Comparison of ENCODE assay signal across 9 cellular contexts in genomic region chr11:43941257-43941879, GRCh38. TPM values are rescaled to one million over a fixed set of nuclear protein-coding genes. Genes with fewer than 3 reads are reported as not detected.
DNase-seq lines count a peak whose midpoint lies in the region; ATAC-seq and TF ChIP-seq lines count a peak whose summit lies in the region.
"Had no signal": no experiment of that assay in that cellular context is flagged by ENCODE, and none has a peak within 500 bp of the region (broad histone marks: within the 10 kb centered on the region; RNA-seq: fewer than 3 reads in every experiment).

No MANE protein-coding gene starts in this region.

- H2BK120ac ChIP-seq in neuronal stem cell (ENCODE audit: low read depth, low read length): no peak overlapping the region

- no peaks in the 10 kb centered on the region for H3K9me3 ChIP-seq in Caco-2
- H3K9me3 ChIP-seq in Loucy (ENCODE audit: insufficient read depth, low read depth, low read length): no peaks in the 10 kb centered on the region
- H3K9me3 ChIP-seq in neuronal stem cell (replicated peaks in 1 of 2; ENCODE audit: control insufficient read depth in 2 of 2, insufficient read depth in 1 of 2, low read depth in 1 of 2, low read length in 2 of 2): no peaks in the 10 kb centered on the region
- H3K9me3 ChIP-seq: left lung had no signal

- H3K79me2 ChIP-seq in Loucy (ENCODE audit: insufficient read depth, low read length): no peaks in the 10 kb centered on the region

- peaks cover 30% of the 10 kb centered on the region for H3K27me3 Mint-ChIP-seq in Caco-2 (ENCODE audit: insufficient read depth, unreplicated experiment)

- WGBS in neuronal stem cell (ENCODE audit: extremely low coverage in 2 of 2, insufficient read length in 2 of 2, insufficient replicate concordance in 1 of 2), 2 donors: no CpG with 5 or more reads among the region's 4 CpGs

- DNase-seq in Caco-2: no peak
- DNase-seq in neuronal stem cell (ENCODE audit: low spot score): no peak
- no peak for DNase-seq in 8988T
- DNase-seq in DMS53 (lab: John Stamatoyannopoulos, UW): no peak
- no peak for DNase-seq in GM19238 (ENCODE audit: insufficient read length, low spot score)

- peak overlapping the region; percentile 87 for H3K27ac ChIP-seq in cingulate gyrus (ENCODE audit: low read depth, low read length)
- no peak overlapping the region for H3K27ac ChIP-seq in neuronal stem cell (replicated peaks; ENCODE audit: low read length)

- H3K4me2 ChIP-seq in Loucy (ENCODE audit: low read depth, low read length, poor library complexity, severe bottlenecking) (peak overlapping the region; percentile 81), neuronal stem cell (ENCODE audit: insufficient read depth, low read length, poor library complexity, severe bottlenecking) (peak overlapping the region; percentile 97)

- H3K79me1 ChIP-seq in neuronal stem cell (ENCODE audit: low read depth, low read length): no peaks in the 10 kb centered on the region

- no peaks in the 10 kb centered on the region for H3F3A ChIP-seq in Loucy (ENCODE audit: low read depth)

- BruUV-seq in Caco-2 (replicated peaks; lab: Mats Ljungman, UMichigan): no TSS peak

- no peaks in the 10 kb centered on the region for H3K9me2 ChIP-seq in Loucy (replicated peaks; ENCODE audit: low read depth, low read length)

- no peak overlapping the region for H3K4ac ChIP-seq in neuronal stem cell (ENCODE audit: low read length)

- no peak overlapping the region for H3K23ac ChIP-seq in neuronal stem cell (ENCODE audit: low read depth, low read length, poor library complexity)

- H3K9ac ChIP-seq in Loucy (ENCODE audit: low read depth, low read length, poor library complexity, severe bottlenecking): peak overlapping the region; percentile 79
- H3K9ac ChIP-seq in neuronal stem cell (ENCODE audit: low read depth, low read length, poor library complexity): no peak overlapping the region

- H3K36me3 ChIP-seq in Caco-2 (ENCODE audit: control insufficient read depth, insufficient read depth, low read length) (no peaks in the 10 kb centered on the region), Loucy (ENCODE audit: insufficient read depth, low read length) (no peaks in the 10 kb centered on the region), neuronal stem cell (replicated peaks in 1 of 2; ENCODE audit: control insufficient read depth in 2 of 2, insufficient read depth in 2 of 2, low read length in 2 of 2) (no peaks in the 10 kb centered on the region)
- H3K36me3 ChIP-seq: left lung had no signal

- POLR2A ChIA-PET in Caco-2 (lab: Charles Lee): no interaction called here

- H3K9me3 Mint-ChIP-seq in Caco-2 (ENCODE audit: unreplicated experiment): no peaks in the 10 kb centered on the region

- H3K36me3 Mint-ChIP-seq in Caco-2 (ENCODE audit: insufficient read depth, unreplicated experiment): peaks cover 17% of the 10 kb centered on the region

- no peak overlapping the region for H3K27ac Mint-ChIP-seq in Caco-2 (ENCODE audit: unreplicated experiment)

- intact Hi-C loops in Caco-2 (cut with micrococcal nuclease; ENCODE audit: unreplicated experiment): no loop called here

- CTCF ChIA-PET in Caco-2 (lab: Charles Lee): interaction anchor here (0.6 to 1.8 kb wide), 2 partner anchors 51 to 124 kb away, joined by 4 to 5 read pairs; no protein-coding TSS in a partner anchor

- H3K4me1 ChIP-seq in Caco-2 (peaks cover 8% of the 10 kb centered on the region), Loucy (ENCODE audit: insufficient read depth, low read length, poor library complexity, severe bottlenecking) (peaks cover 18% of the 10 kb centered on the region), neuronal stem cell (ENCODE audit: control insufficient read depth in 2 of 2, insufficient read depth in 1 of 2, low read depth in 1 of 2, low read length in 2 of 2) (peaks cover 9 to 13% of the 10 kb centered on the region in 2 donors)

- no peak overlapping the region for H2BK15ac ChIP-seq in neuronal stem cell (ENCODE audit: low read length)

- peaks cover 20% of the 10 kb centered on the region for H3K4me1 Mint-ChIP-seq in Caco-2 (ENCODE audit: low read depth, unreplicated experiment)

- H2AK5ac ChIP-seq in neuronal stem cell (ENCODE audit: low read depth, low read length): no peak overlapping the region

- peak overlapping the region; percentile 81 for H3K4me3 Mint-ChIP-seq in Caco-2 (ENCODE audit: unreplicated experiment)

- H3K4me3 ChIP-seq in Caco-2 (ENCODE audit: low read depth, low read length) (no peak overlapping the region), Loucy (ENCODE audit: low read length, poor library complexity, severe bottlenecking) (peak overlapping the region; percentile 75), neuronal stem cell (ENCODE audit: low read length in 2 of 2) (peak overlapping the region in 1 of 2 donors; percentile 52)

- H3K27me3 ChIP-seq in Caco-2 (replicated peaks; ENCODE audit: control insufficient read depth, insufficient read depth, low read length) (peaks cover 11% of the 10 kb centered on the region), Loucy (ENCODE audit: insufficient read depth, low read length, poor library complexity, severe bottlenecking) (no peaks in the 10 kb centered on the region), neuronal stem cell (ENCODE audit: control insufficient read depth in 3 of 3, insufficient read depth in 3 of 3, low read depth in 1 of 3, low read length in 3 of 3) (peaks cover 18 to 70% (median 35%) of the 10 kb centered on the region in 3 experiments)

- no peak for TF ChIP-seq CTCF in Caco-2 (IDR thresholded peaks at IDR 0.05; ENCODE audit: insufficient read depth in 1 of 2, low read depth in 1 of 2, low read length in 1 of 2, severe bottlenecking in 1 of 2, unreplicated experiment in 1 of 2)
- no peak for TF ChIP-seq CTCF in Loucy (conservative IDR thresholded peaks at IDR 0.05; ENCODE audit: low read length)

- peak overlapping the region; percentile 90 for H2AFZ ChIP-seq in Loucy (ENCODE audit: low read length)
- peak overlapping the region; percentile 100 for H2AFZ ChIP-seq in neuronal stem cell (ENCODE audit: low read length)

- no peak overlapping the region for H2BK5ac ChIP-seq in neuronal stem cell (ENCODE audit: low read length)

- H3K14ac ChIP-seq in neuronal stem cell (ENCODE audit: low read length): no peak overlapping the region

- no peak overlapping the region for H2BK12ac ChIP-seq in neuronal stem cell (ENCODE audit: low read length)

- H3K18ac ChIP-seq in neuronal stem cell (ENCODE audit: low read length): no peak overlapping the region

- H4K8ac ChIP-seq in neuronal stem cell (ENCODE audit: low read depth, low read length): no peak overlapping the region

- no peak overlapping the region for H4K91ac ChIP-seq in neuronal stem cell (ENCODE audit: low read depth, low read length, poor library complexity)

- ATAC-seq in HG02970 (IDR thresholded peaks at IDR 0.05; ENCODE audit: low FRiP score, unreplicated experiment): no peak

- H4K20me1 ChIP-seq in Loucy (ENCODE audit: insufficient read depth, low read length, poor library complexity, severe bottlenecking): peaks cover 10% of the 10 kb centered on the region

RNA-seq across cellular contexts. Expression of gene C11orf96, which starts 1.1 kb away (rescaled TPM):
- total RNA-seq in Caco-2 (2022): 0.26 TPM in 1 of 2 replicates, not detected in the other
- 3.5 TPM for polyA plus RNA-seq in neuronal stem cell (2013, experiment 1 of 2)
- 4.2 TPM for polyA plus RNA-seq in neuronal stem cell (2013, experiment 2 of 2)
